In the genomic region with DNA sequence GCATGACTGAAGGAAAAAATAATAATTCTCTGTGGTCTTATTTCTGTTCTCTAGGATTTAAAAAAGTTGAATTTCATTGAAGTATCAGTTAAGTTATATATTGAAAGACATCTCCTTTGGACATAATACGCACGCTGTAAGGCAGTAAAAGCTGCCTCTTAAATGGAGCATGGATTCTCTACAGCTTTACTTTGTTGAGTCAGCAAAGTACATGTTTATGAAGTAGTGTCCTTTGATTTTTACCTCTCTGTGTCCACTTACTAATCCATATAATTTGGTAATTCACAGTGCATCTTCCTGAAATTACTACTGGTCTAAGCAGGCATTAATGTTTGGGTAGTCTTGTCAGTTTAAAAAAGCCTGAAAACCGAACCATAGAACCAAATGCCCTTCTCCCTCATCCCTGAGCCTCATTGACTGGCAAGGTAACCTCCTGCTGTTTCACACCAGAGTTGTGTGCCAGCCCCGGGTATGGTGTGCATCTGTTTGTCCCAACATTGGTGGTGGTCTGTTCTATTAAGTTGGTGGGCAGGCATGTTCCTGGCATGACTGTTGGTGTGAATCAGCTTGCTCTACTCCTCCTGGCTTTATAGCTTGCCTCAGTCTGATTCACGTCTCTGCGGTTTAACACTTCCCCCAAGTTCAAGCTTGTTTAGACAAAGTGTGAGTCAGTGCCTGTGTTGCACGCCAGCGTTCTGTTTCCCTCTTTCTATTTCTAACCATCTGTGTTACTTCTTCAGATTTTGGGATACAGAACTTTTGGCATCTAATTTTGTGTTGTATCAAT, we compare ENCODE assay signal across 8 cellular contexts.
DNase-seq lines count a peak whose midpoint lies in the region; ATAC-seq and TF ChIP-seq lines count a peak whose summit lies in the region.

No MANE protein-coding gene starts in this region.

- no peaks in the 10 kb centered on the region for H3K9me3 ChIP-seq in thyroid gland

- H3K27ac ChIP-seq in thyroid gland, result peak overlapping the region in 1 of 3 donors; percentile 42

- TF ChIP-seq POLR2A in thyroid gland (IDR thresholded peaks at IDR 0.05), result no peak

- H3K4me3 Mint-ChIP-seq in activated T-cell treated with anti-CD3 and anti-CD28 coated beads, Interleukin-2, amount 50 U/mL, for 72 hours, result peak overlapping the region; percentile 74 to 79

- H3K27me3 ChIP-seq in thyroid gland, result no peaks in the 10 kb centered on the region

- peaks cover 0 to 12% of the 10 kb centered on the region in 2 donors for H3K4me1 ChIP-seq in thyroid gland

- H3K4me1 Mint-ChIP-seq in activated T-cell treated with anti-CD3 and anti-CD28 coated beads, Interleukin-2, amount 50 U/mL, for 72 hours (ENCODE audit: low read depth), result peaks cover 15% of the 10 kb centered on the region

- DNase-seq in NOMO-1 treated with DMSO at 0.1 percent for 48 hours (lab: John Stamatoyannopoulos, UW; ENCODE audit: unreplicated experiment) (peak; percentile 98), fibroblast of the aortic adventitia (ENCODE audit: low read depth) (peak; percentile 96), posterior cingulate gyrus (peak in 8 of 10 donors; percentile 12 to 91 (median 46)), thyroid gland (peak; percentile 7 to 12)
- peak; percentile 79 to 86 for DNase-seq in activated T-cell treated with anti-CD3 and anti-CD28 coated beads, Interleukin-2, amount 50 U/mL, for 72 hours

- WGBS in thyroid gland, 2 donors, result 79 to 84% methylated on average over 8 of the region's 8 CpGs

- no peak overlapping the region for H3K4me3 ChIP-seq in fibroblast of the aortic adventitia (ENCODE audit: low read depth, low read length)
- no peak overlapping the region for H3K4me3 ChIP-seq in thyroid gland (replicated peaks in 1 of 3)

- no peak for TF ChIP-seq CTCF in fibroblast of the aortic adventitia (IDR thresholded peaks at IDR 0.05; ENCODE audit: insufficient read depth, low read length)
- TF ChIP-seq CTCF in thyroid gland (IDR thresholded peaks at IDR 0.05), result no peak

- intact Hi-C loops in posterior cingulate gyrus (cut with DNase I) (no loop called here), thyroid gland (cut with DNase I) (no loop called here)

- peak; percentile 68 for ATAC-seq in GM21447 (IDR thresholded peaks at IDR 0.05; ENCODE audit: unreplicated experiment)
- peak; percentile 95 to 97 for ATAC-seq in activated T-cell treated with anti-CD3 and anti-CD28 coated beads, Interleukin-2, amount 50 U/mL, for 72 hours (replicated peaks in 1 of 2)
- no peak for ATAC-seq in GM18861 (IDR thresholded peaks at IDR 0.05; ENCODE audit: unreplicated experiment)
- ATAC-seq in HG03280 (IDR thresholded peaks at IDR 0.05; ENCODE audit: unreplicated experiment), result no peak

- H3K36me3 Mint-ChIP-seq in activated T-cell treated with anti-CD3 and anti-CD28 coated beads, Interleukin-2, amount 50 U/mL, for 72 hours (ENCODE audit: insufficient read depth in 2 of 2), result peaks cover 29 to 59% of the 10 kb centered on the region in 2 donors

- H3K9me3 Mint-ChIP-seq in activated T-cell treated with anti-CD3 and anti-CD28 coated beads, Interleukin-2, amount 50 U/mL, for 72 hours, result peaks cover 4 to 6% of the 10 kb centered on the region in 2 donors

- H3K27ac Mint-ChIP-seq in activated T-cell treated with anti-CD3 and anti-CD28 coated beads, Interleukin-2, amount 50 U/mL, for 72 hours, result peak overlapping the region; percentile 96

- no peaks in the 10 kb centered on the region for H3K27me3 Mint-ChIP-seq in activated T-cell treated with anti-CD3 and anti-CD28 coated beads, Interleukin-2, amount 50 U/mL, for 72 hours (ENCODE audit: low read depth)

- no peaks in the 10 kb centered on the region for H3K36me3 ChIP-seq in thyroid gland

Comparison
In these comparisons a context has a peak if more than half of its experiments do, and no peak if none do; other contexts are left out.
1. ATAC-seq: peak in GM21447 (single experiment) and activated T-cell treated with anti-CD3 and anti-CD28 coated beads, Interleukin-2, amount 50 U/mL, for 72 hours (2 of 2); none in GM18861 (single experiment) and HG03280 (single experiment).
2. DNase-seq: peak in every context shown above with its lines; median percentile 98 in NOMO-1 treated with DMSO at 0.1 percent for 48 hours; 96 in fibroblast of the aortic adventitia; 82 in activated T-cell treated with anti-CD3 and anti-CD28 coated beads, Interleukin-2, amount 50 U/mL, for 72 hours; 46 in posterior cingulate gyrus; 10 in thyroid gland.